2 cellular contexts compared by ENCODE assay signal in genomic region chr7:6728893-6729491, GRCh38.
TF ChIP-seq lines count a peak whose summit lies in the region.

No MANE protein-coding gene starts in this region.

TF ChIP-seq in GM12878, 131 proteins besides CTCF, POLR2A, EP300 and RAD21:
- TF ChIP-seq, protein P1, sequence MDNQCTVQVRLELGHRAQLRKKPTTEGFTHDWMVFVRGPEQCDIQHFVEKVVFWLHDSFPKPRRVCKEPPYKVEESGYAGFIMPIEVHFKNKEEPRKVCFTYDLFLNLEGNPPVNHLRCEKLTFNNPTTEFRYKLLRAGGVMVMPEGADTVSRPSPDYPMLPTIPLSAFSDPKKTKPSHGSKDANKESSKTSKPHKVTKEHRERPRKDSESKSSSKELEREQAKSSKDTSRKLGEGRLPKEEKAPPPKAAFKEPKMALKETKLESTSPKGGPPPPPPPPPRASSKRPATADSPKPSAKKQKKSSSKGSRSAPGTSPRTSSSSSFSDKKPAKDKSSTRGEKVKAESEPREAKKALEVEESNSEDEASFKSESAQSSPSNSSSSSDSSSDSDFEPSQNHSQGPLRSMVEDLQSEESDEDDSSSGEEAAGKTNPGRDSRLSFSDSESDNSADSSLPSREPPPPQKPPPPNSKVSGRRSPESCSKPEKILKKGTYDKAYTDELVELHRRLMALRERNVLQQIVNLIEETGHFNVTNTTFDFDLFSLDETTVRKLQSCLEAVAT (IDR thresholded peaks at IDR 0.05) = peak; percentile 66

TF ChIP-seq in HepG2, 621 proteins besides CTCF, POLR2A, EP300 and RAD21:
- peak; percentile 78 for TF ChIP-seq ZNF652 (CRISPR knock-in tag; IDR thresholded peaks at IDR 0.05; ENCODE audit: borderline replicate concordance, low read depth)
- TF ChIP-seq TSC22D2 (CRISPR knock-in tag; IDR thresholded peaks at IDR 0.05; ENCODE audit: borderline replicate concordance) = 0 out of 2 replicates have a peak, but pooled peaks have one; percentile 8
- TF ChIP-seq ZNF44 (CRISPR knock-in tag; IDR thresholded peaks at IDR 0.05) = 0 out of 2 replicates have a peak, but pooled peaks have one; percentile 0
TF ChIP-seq in HepG2: peak in this region for 3; not testable (repeated sequence) for 618.
